In the genomic region with DNA sequence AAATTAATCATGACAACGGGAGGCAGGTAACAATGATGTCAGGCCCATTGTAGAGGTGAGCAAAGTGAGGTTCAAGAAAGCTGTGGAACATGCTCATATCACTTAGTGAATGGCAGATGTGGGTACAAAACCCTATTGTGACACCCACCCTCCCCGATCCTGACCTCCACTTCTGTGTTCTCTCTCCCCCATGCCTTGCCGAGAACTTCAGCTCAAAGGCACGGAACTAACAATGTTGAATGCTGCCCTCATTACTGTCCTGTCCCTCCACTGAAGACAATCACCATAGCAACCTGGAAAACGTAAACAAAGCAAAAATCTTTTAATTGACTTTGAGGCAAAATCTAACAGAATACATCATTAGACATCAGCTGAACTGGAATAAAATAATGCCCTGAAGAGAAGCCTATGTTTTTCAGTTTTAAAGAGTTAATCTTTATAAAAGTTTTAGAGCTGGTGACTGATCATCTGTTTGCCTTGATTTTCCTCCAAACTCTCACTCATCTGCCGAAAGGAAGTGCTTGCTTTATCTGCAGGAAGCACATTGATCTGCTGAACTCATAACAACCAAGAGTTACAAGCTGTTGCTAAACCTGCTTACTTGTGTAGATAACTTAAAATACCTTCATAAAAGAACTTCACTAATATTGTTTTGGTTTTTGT, we compare ENCODE assay signal across 10 cellular contexts.
A peak's percentile ranks its signal among the peaks of the same experiment; 100 is the strongest.
DNase-seq lines count a peak whose midpoint lies in the region; ATAC-seq, FAIRE-seq and TF ChIP-seq lines count a peak whose summit lies in the region.
"Had no signal": no experiment of that assay in that cellular context is flagged by ENCODE, and none has a peak within 500 bp of the region (broad histone marks: within the 10 kb centered on the region; RNA-seq: fewer than 3 reads in every experiment).

No MANE protein-coding gene starts in this region.

- POLR2A ChIA-PET in K562 (lab: Yijun Ruan, JAX) = interaction anchor here (0.8 to 1.6 kb wide), 6 partner anchors 9 to 233 kb away, joined by 3 to 4 read pairs (median 3); no protein-coding TSS in a partner anchor

- no peak for TF ChIP-seq POLR2A in K562 (conservative IDR thresholded peaks at IDR 0.05)
- no peak for TF ChIP-seq POLR2A in uterus (IDR thresholded peaks at IDR 0.05)

- no peaks in the 10 kb centered on the region for H3K79me2 ChIP-seq in K562 (ENCODE audit: control insufficient read depth, insufficient read depth, low read length)

- H3K27me3 ChIP-seq in right atrium auricular region = no peaks in the 10 kb centered on the region
- no peaks in the 10 kb centered on the region for H3K27me3 ChIP-seq in K562 (ENCODE audit: control insufficient read depth in 2 of 2, insufficient read depth in 2 of 2, low read length in 2 of 2)
- no peaks in the 10 kb centered on the region for H3K27me3 ChIP-seq in uterus
- H3K27me3 ChIP-seq in BE2C = no peaks in the 10 kb centered on the region

- CTCF ChIA-PET in K562 (lab: Yijun Ruan, JAX; ENCODE audit: low intra/inter-chr PET ratio) = no interaction called here

- no peaks in the 10 kb centered on the region for H3K9me3 ChIP-seq in right atrium auricular region
- H3K9me3 ChIP-seq in K562 (replicated peaks; ENCODE audit: control insufficient read depth, insufficient read depth, low read depth, low read length) = no peaks in the 10 kb centered on the region
- H3K9me3 ChIP-seq in uterus = no peaks in the 10 kb centered on the region
- H3K9me3 ChIP-seq in BE2C = no peaks in the 10 kb centered on the region

- H4K20me1 ChIP-seq in K562 (replicated peaks; ENCODE audit: control insufficient read depth, insufficient read depth, low read length) = no peaks in the 10 kb centered on the region

- FAIRE-seq in K562 (lab: Jason Lieb, UNC) = peak; percentile 95
- FAIRE-seq: kidney had no signal

- no TSS peak for BruUV-seq in K562 (replicated peaks; lab: Mats Ljungman, UMichigan)

- H3K27ac ChIP-seq in right atrium auricular region (peak overlapping the region in 1 of 2 donors; percentile 57), K562 (ENCODE audit: extremely low read depth, low read depth, low read length) (peak overlapping the region; percentile 81; the same call in 2 of the 3 replicates), uterus (peak overlapping the region; percentile 36 to 72)

- peak; percentile 99 for TF ChIP-seq EP300 in K562 (IDR thresholded peaks at IDR 0.05; ENCODE audit: low read length)

- peak overlapping the region; percentile 66 for H3K4me2 ChIP-seq in K562 (ENCODE audit: insufficient read depth, low read length)

- H3K4me1 ChIP-seq in right atrium auricular region = peaks cover 0 to 31% of the 10 kb centered on the region in 2 donors
- H3K4me1 ChIP-seq in K562 (replicated peaks in 1 of 2; ENCODE audit: control insufficient read depth in 2 of 2, insufficient read depth in 2 of 2, low read length in 2 of 2) = peaks cover 0 to 13% of the 10 kb centered on the region in 2 experiments; a peak in 2 of 5 replicates
- H3K4me1 ChIP-seq in uterus = no peaks in the 10 kb centered on the region
- no peaks in the 10 kb centered on the region; the same call in 1 of the 2 replicates for H3K4me1 ChIP-seq in BE2C

- peak overlapping the region; percentile 79; the same call in 1 of the 2 replicates for H2AFZ ChIP-seq in K562 (ENCODE audit: low read depth, low read length)

- in situ Hi-C loops in K562 (cut with MboI) = no loop called here

- H3K36me3 ChIP-seq in right atrium auricular region (no peaks in the 10 kb centered on the region), K562 (ENCODE audit: control insufficient read depth, insufficient read depth, low read length) (no peaks in the 10 kb centered on the region), uterus (no peaks in the 10 kb centered on the region), BE2C (no peaks in the 10 kb centered on the region)

- 4% methylated on average over 6 of the region's 6 CpGs for WGBS in K562 (ENCODE audit: insufficient coverage, low coverage, missing lambda C conversion rate)

- TF ChIP-seq CTCF in right atrium auricular region (IDR thresholded peaks at IDR 0.05) (no peak), K562 (IDR thresholded peaks at IDR 0.05 in 2 of 3, conservative IDR thresholded peaks at IDR 0.05 in 1 of 3; ENCODE audit: insufficient read depth in 2 of 3, low read depth in 1 of 3, low read length in 3 of 3) (no peak), uterus (IDR thresholded peaks at IDR 0.05) (no peak), BE2C (IDR thresholded peaks at IDR 0.05; ENCODE audit: low read depth, low read length) (no peak)

- intact Hi-C loops in Right ventricle myocardium superior (cut with DNase I) (no loop called here), K562 (cut with micrococcal nuclease) (no loop called here), uterus (cut with DNase I; ENCODE audit: low total_unique reads) (no loop called here)

- H3K9me1 ChIP-seq in K562 (ENCODE audit: control insufficient read depth, insufficient read depth, low read length) = no peaks in the 10 kb centered on the region

- DNase-seq in Right ventricle myocardium superior (no peak), right atrium auricular region (ENCODE audit: low spot score) (no peak), K562 (ENCODE audit: extremely low read depth in 1 of 4, low spot score in 3 of 4) (peak; percentile 60 to 88 (median 69)), left lobe of liver (ENCODE audit: low spot score) (no peak), uterus (no peak), BE2C (no peak), RPMI8226 (no peak)
- DNase-seq in effector CD4-positive, alpha-beta T cell = no peak
- DNase-seq: kidney, NCI-H1436 treated with DMSO at 0.1 percent for 48 hours had no signal

- H3K9ac ChIP-seq in K562 (ENCODE audit: insufficient read depth in 1 of 2, low read depth in 2 of 2, low read length in 2 of 2) = peak overlapping the region in 1 of 2 experiments; percentile 44; a peak in 1 of 4 replicates

- TF ChIP-seq RAD21 in K562 (CRISPR knock-in tag; conservative IDR thresholded peaks at IDR 0.05 in 1 of 2, IDR thresholded peaks at IDR 0.05 in 1 of 2) = peak in 1 of 2 experiments; percentile 6; a peak in 1 of 4 replicates

- peak; percentile 66 for ATAC-seq in Right ventricle myocardium superior (ENCODE audit: poor library complexity)
- ATAC-seq in K562 = peak; percentile 89
- peak; percentile 26 for ATAC-seq in left lobe of liver

- no peak overlapping the region for H3K4me3 ChIP-seq in right atrium auricular region
- H3K4me3 ChIP-seq in K562 = no peak overlapping the region
- H3K4me3 ChIP-seq in uterus = no peak overlapping the region
- no peak overlapping the region for H3K4me3 ChIP-seq in BE2C (ENCODE audit: low read depth, low read length)

TF ChIP-seq in K562, 482 proteins besides CTCF, POLR2A, EP300 and RAD21 (continues in another document):
- TF ChIP-seq ZNF311 (CRISPR knock-in tag; IDR thresholded peaks at IDR 0.05) = no peak
- TF ChIP-seq TCFL5 (CRISPR knock-in tag; conservative IDR thresholded peaks at IDR 0.05) = no peak
- no peak for TF ChIP-seq SIN3B (IDR thresholded peaks at IDR 0.05; ENCODE audit: low read depth)
- TF ChIP-seq IRF2 (CRISPR knock-in tag; IDR thresholded peaks at IDR 0.05) = no peak
- TF ChIP-seq, protein P1, sequence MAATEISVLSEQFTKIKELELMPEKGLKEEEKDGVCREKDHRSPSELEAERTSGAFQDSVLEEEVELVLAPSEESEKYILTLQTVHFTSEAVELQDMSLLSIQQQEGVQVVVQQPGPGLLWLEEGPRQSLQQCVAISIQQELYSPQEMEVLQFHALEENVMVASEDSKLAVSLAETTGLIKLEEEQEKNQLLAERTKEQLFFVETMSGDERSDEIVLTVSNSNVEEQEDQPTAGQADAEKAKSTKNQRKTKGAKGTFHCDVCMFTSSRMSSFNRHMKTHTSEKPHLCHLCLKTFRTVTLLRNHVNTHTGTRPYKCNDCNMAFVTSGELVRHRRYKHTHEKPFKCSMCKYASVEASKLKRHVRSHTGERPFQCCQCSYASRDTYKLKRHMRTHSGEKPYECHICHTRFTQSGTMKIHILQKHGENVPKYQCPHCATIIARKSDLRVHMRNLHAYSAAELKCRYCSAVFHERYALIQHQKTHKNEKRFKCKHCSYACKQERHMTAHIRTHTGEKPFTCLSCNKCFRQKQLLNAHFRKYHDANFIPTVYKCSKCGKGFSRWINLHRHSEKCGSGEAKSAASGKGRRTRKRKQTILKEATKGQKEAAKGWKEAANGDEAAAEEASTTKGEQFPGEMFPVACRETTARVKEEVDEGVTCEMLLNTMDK (IDR thresholded peaks at IDR 0.05; ENCODE audit: borderline replicate concordance, insufficient read depth, low read depth, low read length, poor library complexity, severe bottlenecking) = no peak
- TF ChIP-seq POLR2AphosphoS5 (IDR thresholded peaks at IDR 0.05; ENCODE audit: control insufficient read depth, insufficient read depth, low read depth, low read length) = peak; percentile 92
- TF ChIP-seq STAT5A (IDR thresholded peaks at IDR 0.05; ENCODE audit: borderline replicate concordance, low read length) = peak; percentile 94
- TF ChIP-seq, protein P2, sequence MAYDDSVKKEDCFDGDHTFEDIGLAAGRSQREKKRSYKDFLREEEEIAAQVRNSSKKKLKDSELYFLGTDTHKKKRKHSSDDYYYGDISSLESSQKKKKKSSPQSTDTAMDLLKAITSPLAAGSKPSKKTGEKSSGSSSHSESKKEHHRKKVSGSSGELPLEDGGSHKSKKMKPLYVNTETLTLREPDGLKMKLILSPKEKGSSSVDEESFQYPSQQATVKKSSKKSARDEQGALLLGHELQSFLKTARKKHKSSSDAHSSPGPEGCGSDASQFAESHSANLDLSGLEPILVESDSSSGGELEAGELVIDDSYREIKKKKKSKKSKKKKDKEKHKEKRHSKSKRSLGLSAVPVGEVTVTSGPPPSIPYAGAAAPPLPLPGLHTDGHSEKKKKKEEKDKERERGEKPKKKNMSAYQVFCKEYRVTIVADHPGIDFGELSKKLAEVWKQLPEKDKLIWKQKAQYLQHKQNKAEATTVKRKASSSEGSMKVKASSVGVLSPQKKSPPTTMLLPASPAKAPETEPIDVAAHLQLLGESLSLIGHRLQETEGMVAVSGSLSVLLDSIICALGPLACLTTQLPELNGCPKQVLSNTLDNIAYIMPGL (CRISPR knock-in tag; IDR thresholded peaks at IDR 0.05) = no peak
- no peak for TF ChIP-seq ZNF253 (CRISPR knock-in tag; conservative IDR thresholded peaks at IDR 0.05)
- TF ChIP-seq CTBP1 (IDR thresholded peaks at IDR 0.05; ENCODE audit: borderline replicate concordance) = no peak
- TF ChIP-seq ZNF263 (CRISPR knock-in tag; IDR thresholded peaks at IDR 0.05; ENCODE audit: borderline replicate concordance) = peak; percentile 24; the same call in 1 of the 2 replicates
- TF ChIP-seq HNRNPH1 (optimal IDR thresholded peaks at IDR 0.05; ENCODE audit: low read depth, low read length) = no peak

Comparison
In these comparisons a context has a peak if more than half of its experiments do, and no peak if none do; other contexts are left out.
1. ATAC-seq: peak in every context shown above with its lines; median percentile 89 in K562; 66 in Right ventricle myocardium superior; 26 in left lobe of liver.
2. DNase-seq: peak in K562 (4 of 4); none in Right ventricle myocardium superior (single experiment), right atrium auricular region (single experiment), left lobe of liver (single experiment), uterus (0 of 2), effector CD4-positive, alpha-beta T cell (single experiment), BE2C (single experiment) and RPMI8226 (single experiment).